Comparison of ENCODE assay signal across 1 cellular context in the genomic region with DNA sequence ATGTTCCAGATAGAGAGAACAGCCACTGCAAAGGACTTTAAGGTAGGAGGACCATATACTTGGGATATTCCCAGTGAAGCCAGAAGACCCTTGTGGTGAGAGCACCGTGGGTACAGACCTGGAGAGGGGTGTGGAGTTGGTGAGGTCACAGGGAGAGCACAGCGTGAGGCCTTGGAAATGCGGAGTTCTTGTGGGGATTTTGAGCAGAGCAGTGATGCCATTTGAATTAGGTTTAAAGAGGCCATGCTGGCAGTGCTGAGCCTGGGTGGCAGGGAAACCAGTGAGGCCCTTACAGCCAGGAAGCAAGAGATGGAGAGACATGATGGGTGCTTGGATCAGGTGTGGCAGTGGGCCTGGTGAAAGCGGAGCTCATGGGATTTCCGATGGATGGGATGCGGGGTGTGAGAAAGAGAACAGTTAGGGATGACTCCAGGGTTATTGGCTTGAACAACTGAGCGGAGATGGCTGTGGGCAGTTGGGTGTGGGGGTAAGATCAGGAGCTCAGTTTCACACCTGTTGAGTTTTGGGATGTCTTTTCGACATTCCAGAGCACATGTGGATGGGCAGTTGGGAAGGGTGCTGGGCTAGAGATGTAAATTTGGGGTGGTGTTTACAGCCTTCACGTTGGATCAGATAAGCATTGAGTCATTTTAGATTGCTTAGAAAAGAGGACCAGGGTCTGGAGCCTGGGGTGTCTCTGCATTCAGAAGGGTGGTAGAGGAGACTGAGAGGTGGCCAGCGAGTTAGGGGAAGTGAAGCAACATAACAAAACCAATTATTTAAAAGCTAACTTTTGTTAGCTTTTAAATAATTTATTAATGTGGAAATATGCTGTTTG.
TF ChIP-seq lines count a peak whose summit lies in the region.

No MANE protein-coding gene starts in this region.

TF ChIP-seq in GM23338, 12 proteins besides CTCF, POLR2A, EP300 and RAD21:
- no peak for TF ChIP-seq EZH2phosphoT487 (IDR thresholded peaks at IDR 0.05; ENCODE audit: unreplicated experiment)
- no peak for TF ChIP-seq ZNF114 (CRISPR knock-in tag; IDR thresholded peaks at IDR 0.05)
- no peak for TF ChIP-seq EZH2 (IDR thresholded peaks at IDR 0.05; ENCODE audit: low read depth, unreplicated experiment)
- TF ChIP-seq, protein P1, sequence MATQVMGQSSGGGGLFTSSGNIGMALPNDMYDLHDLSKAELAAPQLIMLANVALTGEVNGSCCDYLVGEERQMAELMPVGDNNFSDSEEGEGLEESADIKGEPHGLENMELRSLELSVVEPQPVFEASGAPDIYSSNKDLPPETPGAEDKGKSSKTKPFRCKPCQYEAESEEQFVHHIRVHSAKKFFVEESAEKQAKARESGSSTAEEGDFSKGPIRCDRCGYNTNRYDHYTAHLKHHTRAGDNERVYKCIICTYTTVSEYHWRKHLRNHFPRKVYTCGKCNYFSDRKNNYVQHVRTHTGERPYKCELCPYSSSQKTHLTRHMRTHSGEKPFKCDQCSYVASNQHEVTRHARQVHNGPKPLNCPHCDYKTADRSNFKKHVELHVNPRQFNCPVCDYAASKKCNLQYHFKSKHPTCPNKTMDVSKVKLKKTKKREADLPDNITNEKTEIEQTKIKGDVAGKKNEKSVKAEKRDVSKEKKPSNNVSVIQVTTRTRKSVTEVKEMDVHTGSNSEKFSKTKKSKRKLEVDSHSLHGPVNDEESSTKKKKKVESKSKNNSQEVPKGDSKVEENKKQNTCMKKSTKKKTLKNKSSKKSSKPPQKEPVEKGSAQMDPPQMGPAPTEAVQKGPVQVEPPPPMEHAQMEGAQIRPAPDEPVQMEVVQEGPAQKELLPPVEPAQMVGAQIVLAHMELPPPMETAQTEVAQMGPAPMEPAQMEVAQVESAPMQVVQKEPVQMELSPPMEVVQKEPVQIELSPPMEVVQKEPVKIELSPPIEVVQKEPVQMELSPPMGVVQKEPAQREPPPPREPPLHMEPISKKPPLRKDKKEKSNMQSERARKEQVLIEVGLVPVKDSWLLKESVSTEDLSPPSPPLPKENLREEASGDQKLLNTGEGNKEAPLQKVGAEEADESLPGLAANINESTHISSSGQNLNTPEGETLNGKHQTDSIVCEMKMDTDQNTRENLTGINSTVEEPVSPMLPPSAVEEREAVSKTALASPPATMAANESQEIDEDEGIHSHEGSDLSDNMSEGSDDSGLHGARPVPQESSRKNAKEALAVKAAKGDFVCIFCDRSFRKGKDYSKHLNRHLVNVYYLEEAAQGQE (IDR thresholded peaks at IDR 0.05; ENCODE audit: unreplicated experiment), result no peak
- no peak for TF ChIP-seq JUNB (IDR thresholded peaks at IDR 0.05; ENCODE audit: unreplicated experiment)
- no peak for TF ChIP-seq POLR2AphosphoS5 (IDR thresholded peaks at IDR 0.05; ENCODE audit: low read depth)
- TF ChIP-seq, protein P2, sequence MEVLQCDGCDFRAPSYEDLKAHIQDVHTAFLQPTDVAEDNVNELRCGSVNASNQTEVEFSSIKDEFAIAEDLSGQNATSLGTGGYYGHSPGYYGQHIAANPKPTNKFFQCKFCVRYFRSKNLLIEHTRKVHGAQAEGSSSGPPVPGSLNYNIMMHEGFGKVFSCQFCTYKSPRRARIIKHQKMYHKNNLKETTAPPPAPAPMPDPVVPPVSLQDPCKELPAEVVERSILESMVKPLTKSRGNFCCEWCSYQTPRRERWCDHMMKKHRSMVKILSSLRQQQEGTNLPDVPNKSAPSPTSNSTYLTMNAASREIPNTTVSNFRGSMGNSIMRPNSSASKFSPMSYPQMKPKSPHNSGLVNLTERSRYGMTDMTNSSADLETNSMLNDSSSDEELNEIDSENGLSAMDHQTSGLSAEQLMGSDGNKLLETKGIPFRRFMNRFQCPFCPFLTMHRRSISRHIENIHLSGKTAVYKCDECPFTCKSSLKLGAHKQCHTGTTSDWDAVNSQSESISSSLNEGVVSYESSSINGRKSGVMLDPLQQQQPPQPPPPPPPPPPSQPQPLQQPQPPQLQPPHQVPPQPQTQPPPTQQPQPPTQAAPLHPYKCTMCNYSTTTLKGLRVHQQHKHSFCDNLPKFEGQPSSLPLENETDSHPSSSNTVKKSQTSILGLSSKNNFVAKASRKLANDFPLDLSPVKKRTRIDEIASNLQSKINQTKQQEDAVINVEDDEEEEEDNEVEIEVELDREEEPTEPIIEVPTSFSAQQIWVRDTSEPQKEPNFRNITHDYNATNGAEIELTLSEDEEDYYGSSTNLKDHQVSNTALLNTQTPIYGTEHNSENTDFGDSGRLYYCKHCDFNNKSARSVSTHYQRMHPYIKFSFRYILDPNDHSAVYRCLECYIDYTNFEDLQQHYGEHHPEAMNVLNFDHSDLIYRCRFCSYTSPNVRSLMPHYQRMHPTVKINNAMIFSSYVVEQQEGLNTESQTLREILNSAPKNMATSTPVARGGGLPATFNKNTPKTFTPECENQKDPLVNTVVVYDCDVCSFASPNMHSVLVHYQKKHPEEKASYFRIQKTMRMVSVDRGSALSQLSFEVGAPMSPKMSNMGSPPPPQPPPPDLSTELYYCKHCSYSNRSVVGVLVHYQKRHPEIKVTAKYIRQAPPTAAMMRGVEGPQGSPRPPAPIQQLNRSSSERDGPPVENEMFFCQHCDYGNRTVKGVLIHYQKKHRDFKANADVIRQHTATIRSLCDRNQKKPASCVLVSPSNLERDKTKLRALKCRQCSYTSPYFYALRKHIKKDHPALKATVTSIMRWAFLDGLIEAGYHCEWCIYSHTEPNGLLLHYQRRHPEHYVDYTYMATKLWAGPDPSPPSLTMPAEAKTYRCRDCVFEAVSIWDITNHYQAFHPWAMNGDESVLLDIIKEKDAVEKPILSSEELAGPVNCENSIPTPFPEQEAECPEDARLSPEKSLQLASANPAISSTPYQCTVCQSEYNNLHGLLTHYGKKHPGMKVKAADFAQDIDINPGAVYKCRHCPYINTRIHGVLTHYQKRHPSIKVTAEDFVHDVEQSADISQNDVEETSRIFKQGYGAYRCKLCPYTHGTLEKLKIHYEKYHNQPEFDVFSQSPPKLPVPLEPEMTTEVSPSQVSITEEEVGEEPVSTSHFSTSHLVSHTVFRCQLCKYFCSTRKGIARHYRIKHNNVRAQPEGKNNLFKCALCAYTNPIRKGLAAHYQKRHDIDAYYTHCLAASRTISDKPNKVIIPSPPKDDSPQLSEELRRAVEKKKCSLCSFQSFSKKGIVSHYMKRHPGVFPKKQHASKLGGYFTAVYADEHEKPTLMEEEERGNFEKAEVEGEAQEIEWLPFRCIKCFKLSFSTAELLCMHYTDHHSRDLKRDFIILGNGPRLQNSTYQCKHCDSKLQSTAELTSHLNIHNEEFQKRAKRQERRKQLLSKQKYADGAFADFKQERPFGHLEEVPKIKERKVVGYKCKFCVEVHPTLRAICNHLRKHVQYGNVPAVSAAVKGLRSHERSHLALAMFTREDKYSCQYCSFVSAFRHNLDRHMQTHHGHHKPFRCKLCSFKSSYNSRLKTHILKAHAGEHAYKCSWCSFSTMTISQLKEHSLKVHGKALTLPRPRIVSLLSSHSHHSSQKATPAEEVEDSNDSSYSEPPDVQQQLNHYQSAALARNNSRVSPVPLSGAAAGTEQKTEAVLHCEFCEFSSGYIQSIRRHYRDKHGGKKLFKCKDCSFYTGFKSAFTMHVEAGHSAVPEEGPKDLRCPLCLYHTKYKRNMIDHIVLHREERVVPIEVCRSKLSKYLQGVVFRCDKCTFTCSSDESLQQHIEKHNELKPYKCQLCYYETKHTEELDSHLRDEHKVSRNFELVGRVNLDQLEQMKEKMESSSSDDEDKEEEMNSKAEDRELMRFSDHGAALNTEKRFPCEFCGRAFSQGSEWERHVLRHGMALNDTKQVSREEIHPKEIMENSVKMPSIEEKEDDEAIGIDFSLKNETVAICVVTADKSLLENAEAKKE (CRISPR knock-in tag; IDR thresholded peaks at IDR 0.05), result no peak
- TF ChIP-seq ZNF331 (CRISPR knock-in tag; IDR thresholded peaks at IDR 0.05; ENCODE audit: low read depth), result no peak
- no peak for TF ChIP-seq CREB1 (CRISPR knock-in tag; IDR thresholded peaks at IDR 0.05; ENCODE audit: low read depth)
- TF ChIP-seq, protein P3, sequence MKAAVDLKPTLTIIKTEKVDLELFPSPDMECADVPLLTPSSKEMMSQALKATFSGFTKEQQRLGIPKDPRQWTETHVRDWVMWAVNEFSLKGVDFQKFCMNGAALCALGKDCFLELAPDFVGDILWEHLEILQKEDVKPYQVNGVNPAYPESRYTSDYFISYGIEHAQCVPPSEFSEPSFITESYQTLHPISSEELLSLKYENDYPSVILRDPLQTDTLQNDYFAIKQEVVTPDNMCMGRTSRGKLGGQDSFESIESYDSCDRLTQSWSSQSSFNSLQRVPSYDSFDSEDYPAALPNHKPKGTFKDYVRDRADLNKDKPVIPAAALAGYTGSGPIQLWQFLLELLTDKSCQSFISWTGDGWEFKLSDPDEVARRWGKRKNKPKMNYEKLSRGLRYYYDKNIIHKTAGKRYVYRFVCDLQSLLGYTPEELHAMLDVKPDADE (IDR thresholded peaks at IDR 0.05), result no peak
- no peak for TF ChIP-seq NANOG (IDR thresholded peaks at IDR 0.05; ENCODE audit: borderline replicate concordance)
- TF ChIP-seq STAT1 (IDR thresholded peaks at IDR 0.05; ENCODE audit: unreplicated experiment), result no peak
